Comparison of ENCODE assay signal across 21 cellular contexts in genomic region chr6:3741477-3741871, GRCh38. TPM values are rescaled to one million over a fixed set of nuclear protein-coding genes. Genes with fewer than 3 reads are reported as not detected.
DNase-seq lines count a peak whose midpoint lies in the region; ATAC-seq and TF ChIP-seq lines count a peak whose summit lies in the region.
"Had no signal": no experiment of that assay in that cellular context is flagged by ENCODE, and none has a peak within 500 bp of the region (broad histone marks: within the 10 kb centered on the region; RNA-seq: fewer than 3 reads in every experiment).

No MANE protein-coding gene starts in this region.

- peaks cover 81% of the 10 kb centered on the region for H3K4me1 ChIP-seq in GM23248 (ENCODE audit: insufficient read depth)
- peaks cover 0 to 87% (median 83%) of the 10 kb centered on the region in 4 donors for H3K4me1 ChIP-seq in sigmoid colon
- H3K4me1 ChIP-seq in mesendoderm (ENCODE audit: control insufficient read depth, low read depth, low read length) = no peaks in the 10 kb centered on the region

- H3K9ac ChIP-seq in GM23248 = no peak overlapping the region
- no peak overlapping the region for H3K9ac ChIP-seq in mesendoderm (ENCODE audit: low read length)

- no peaks in the 10 kb centered on the region for H3K27me3 ChIP-seq in GM23248 (replicated peaks; ENCODE audit: insufficient read depth)
- no peaks in the 10 kb centered on the region for H3K27me3 ChIP-seq in sigmoid colon
- no peaks in the 10 kb centered on the region for H3K27me3 ChIP-seq in mesendoderm (ENCODE audit: insufficient read depth, low read length, poor library complexity)
- H3K27me3 ChIP-seq: ovary had no signal

- no peak overlapping the region for H3K27ac Mint-ChIP-seq in mesothelial cell of epicardium
- no peak overlapping the region for H3K27ac Mint-ChIP-seq in stimulated activated naive CD8-positive, alpha-beta T cell treated with anti-CD3 and anti-CD28 coated beads, Interleukin-15, amount 100 ng/mL, for 72 hours
- H3K27ac Mint-ChIP-seq: H9 had no signal

- H3F3A ChIP-seq in GM23248 (ENCODE audit: insufficient read depth) = peaks cover 47% of the 10 kb centered on the region

- H4K20me1 ChIP-seq in GM23248 (ENCODE audit: insufficient read depth) = peaks cover 21% of the 10 kb centered on the region; the same call in 1 of the 2 replicates

- ATAC-seq in stimulated activated naive CD8-positive, alpha-beta T cell treated with anti-CD3 and anti-CD28 coated beads, Interleukin-15, amount 100 ng/mL, for 72 hours = no peak

- H3K27me3 Mint-ChIP-seq in mesothelial cell of epicardium (ENCODE audit: low read depth) = no peaks in the 10 kb centered on the region
- peaks cover 33% of the 10 kb centered on the region for H3K27me3 Mint-ChIP-seq in stimulated activated naive CD8-positive, alpha-beta T cell treated with anti-CD3 and anti-CD28 coated beads, Interleukin-15, amount 100 ng/mL, for 72 hours

- intact Hi-C loops in sigmoid colon (cut with DNase I) = loop anchor here (5.0 kb wide), 1 partner anchor 266 kb away; no protein-coding TSS in a partner anchor

- H3K79me1 ChIP-seq in mesendoderm (ENCODE audit: low read length) = no peaks in the 10 kb centered on the region

- peaks cover 14% of the 10 kb centered on the region for H3K36me3 Mint-ChIP-seq in mesothelial cell of epicardium
- H3K36me3 Mint-ChIP-seq: CD4-positive, alpha-beta memory T cell; immature natural killer cell had no signal

- H2BK120ac ChIP-seq in mesendoderm (ENCODE audit: low read depth, low read length) = no peak overlapping the region

- H2BK15ac ChIP-seq in mesendoderm (replicated peaks; ENCODE audit: low read depth) = no peak overlapping the region

- no peak overlapping the region for H3K23ac ChIP-seq in mesendoderm (ENCODE audit: low read length)

- H3K4me2 ChIP-seq in GM23248 (ENCODE audit: unreplicated experiment) (peak overlapping the region; percentile 87), mesendoderm (ENCODE audit: low read length) (no peak overlapping the region)

- peaks cover 18% of the 10 kb centered on the region for H3K36me3 ChIP-seq in GM23248 (ENCODE audit: low read depth)
- H3K36me3 ChIP-seq in sigmoid colon = peaks cover 1 to 22% (median 5%) of the 10 kb centered on the region in 4 donors
- H3K36me3 ChIP-seq in mesendoderm (ENCODE audit: control insufficient read depth, insufficient read depth, low read length) = no peaks in the 10 kb centered on the region
- H3K36me3 ChIP-seq: ovary had no signal

- no peak overlapping the region for H2AK5ac ChIP-seq in mesendoderm (ENCODE audit: low read length)

- no peaks in the 10 kb centered on the region for H3K9me2 ChIP-seq in GM23248 (ENCODE audit: insufficient read depth)

- H3K4ac ChIP-seq in mesendoderm (ENCODE audit: low read depth, low read length) = no peak overlapping the region

- no peak for TF ChIP-seq CTCF in sigmoid colon (IDR thresholded peaks at IDR 0.05)
- no peak for TF ChIP-seq CTCF in mesothelial cell of epicardium (IDR thresholded peaks at IDR 0.05; ENCODE audit: unreplicated experiment)

- H3K4me3 ChIP-seq in GM23248 (no peak overlapping the region), sigmoid colon (no peak overlapping the region), mesendoderm (ENCODE audit: low read length) (no peak overlapping the region)
- H3K4me3 ChIP-seq: lung, ovary, smooth muscle cell had no signal

- no peaks in the 10 kb centered on the region for H3K9me3 Mint-ChIP-seq in mesothelial cell of epicardium
- no peaks in the 10 kb centered on the region for H3K9me3 Mint-ChIP-seq in stimulated activated naive CD8-positive, alpha-beta T cell treated with anti-CD3 and anti-CD28 coated beads, Interleukin-15, amount 100 ng/mL, for 72 hours
- H3K9me3 Mint-ChIP-seq: CD4-positive, alpha-beta memory T cell; immature natural killer cell had no signal

- H3K79me2 ChIP-seq in GM23248 (ENCODE audit: insufficient read depth) = peaks cover 100% of the 10 kb centered on the region
- H3K79me2 ChIP-seq in mesendoderm (ENCODE audit: control insufficient read depth, insufficient read depth, low read length) = no peaks in the 10 kb centered on the region

- no peak overlapping the region for H3K18ac ChIP-seq in mesendoderm (ENCODE audit: low read length)

- no peak overlapping the region for H4K5ac ChIP-seq in mesendoderm (ENCODE audit: low read length)

- in situ Hi-C loops in GM23248 (cut with MboI) = loop anchor here (10.0 kb wide), 2 partner anchors 143 to 243 kb away; no protein-coding TSS in a partner anchor

- no peak overlapping the region for H2AFZ ChIP-seq in GM23248

- WGBS in GM23248 (ENCODE audit: low coverage in 1 of 2, low lambda C conversion rate in 2 of 2, missing lambda C conversion rate in 2 of 2), 2 experiments = 69 to 76% methylated on average over 13 of the region's 13 CpGs
- 66 to 88% methylated on average over 13 of the region's 13 CpGs for WGBS in sigmoid colon, 2 donors
- WGBS in mesendoderm (ENCODE audit: extremely low coverage, insufficient coverage, low lambda C conversion rate) = no CpG with 5 or more reads among the region's 13 CpGs

- H4K8ac ChIP-seq in mesendoderm (ENCODE audit: low read depth, low read length) = no peak overlapping the region

- H3K9me3 ChIP-seq in GM23248 (ENCODE audit: low read depth) = no peaks in the 10 kb centered on the region
- H3K9me3 ChIP-seq in sigmoid colon = no peaks in the 10 kb centered on the region
- H3K9me3 ChIP-seq: ovary had no signal

- H2BK5ac ChIP-seq in mesendoderm (ENCODE audit: low read length) = no peak overlapping the region

- no peak for TF ChIP-seq EP300 in sigmoid colon (IDR thresholded peaks at IDR 0.05)

- H3K4me1 Mint-ChIP-seq in mesothelial cell of epicardium = peaks cover 34% of the 10 kb centered on the region
- H3K4me1 Mint-ChIP-seq in stimulated activated naive CD8-positive, alpha-beta T cell treated with anti-CD3 and anti-CD28 coated beads, Interleukin-15, amount 100 ng/mL, for 72 hours = peaks cover 22% of the 10 kb centered on the region

- H3K56ac ChIP-seq in mesendoderm (ENCODE audit: low read length) = no peak overlapping the region

- H3K4me3 Mint-ChIP-seq in mesothelial cell of epicardium = no peak overlapping the region
- H3K4me3 Mint-ChIP-seq in stimulated activated naive CD8-positive, alpha-beta T cell treated with anti-CD3 and anti-CD28 coated beads, Interleukin-15, amount 100 ng/mL, for 72 hours = no peak overlapping the region
- H3K4me3 Mint-ChIP-seq: H9 had no signal

- DNase-seq in GM23248 (no peak), NCI-H2029 treated with DMSO at 0.1 percent for 48 hours (lab: John Stamatoyannopoulos, UW) (peak; percentile 55), fibroblast of gingiva (ENCODE audit: low read depth) (peak; percentile 3), sigmoid colon (no peak), mesothelial cell of epicardium (ENCODE audit: low spot score in 2 of 2, unreplicated experiment in 2 of 2) (no peak), putamen (ENCODE audit: low spot score) (no peak), mesendoderm (no peak)
- no peak for DNase-seq in stimulated activated naive CD8-positive, alpha-beta T cell treated with anti-CD3 and anti-CD28 coated beads, Interleukin-15, amount 100 ng/mL, for 72 hours
- DNase-seq: activated CD8-positive, alpha-beta memory T cell treated with anti-CD3 and anti-CD28 coated beads, Interleukin-2, amount 50 U/mL, for 48 hours; activated gamma-delta T cell treated with Interleukin-2 at 50 U/mL for 16 hours; caudate nucleus; CD4-positive, alpha-beta memory T cell; effector CD8-positive, alpha-beta T cell; H9; immature natural killer cell; NCI-H1436 treated with DMSO at 0.1 percent for 48 hours; SIG-M5; stimulated activated CD4-positive, alpha-beta T cell treated with anti-CD3 and anti-CD28 coated beads, Interleukin-4, amount 100 ng/mL, for 24 hours had no signal

- peak overlapping the region; percentile 66 for H3K27ac ChIP-seq in GM23248
- peak overlapping the region in 3 of 4 donors; percentile 10 to 100 (median 99) for H3K27ac ChIP-seq in sigmoid colon
- no peak overlapping the region for H3K27ac ChIP-seq in mesendoderm (ENCODE audit: low read depth, low read length)
- H3K27ac ChIP-seq: ovary had no signal

- TF ChIP-seq POLR2A in sigmoid colon (IDR thresholded peaks at IDR 0.05) = no peak

RNA-seq across cellular contexts. Expression of gene PXDC1, which starts 10.0 kb away (rescaled TPM):
- 167 and 192 TPM in 2 replicates for total RNA-seq in GM23248 (2014; rRNA removed; shearing (Covaris generic))
- 122 and 135 TPM in 2 replicates for polyA plus RNA-seq in GM23248 (2016; fragmentation: Nextera tagmentation; extraction: Ambion mirVana)
- total RNA-seq in sigmoid colon = 100 to 1,000 TPM in 1 of 4 donors, 10 to 100 TPM in 3; 46.7 to 116 (median 75.9) TPM
- 10 to 100 TPM in 1 of 3 donors, 1 to 10 TPM in 2; 9.0 to 22.2 (median 9.1) TPM for polyA plus RNA-seq in sigmoid colon
- total RNA-seq in mesothelial cell of epicardium = 33.1 to 34.5 TPM (median 33.8 TPM) in 3 replicates
- polyA plus RNA-seq in mesendoderm (2013, experiment 1 of 2) = 1.2 TPM
- 1.3 TPM for polyA plus RNA-seq in mesendoderm (2013, experiment 2 of 2)
- polyA plus RNA-seq: CD4-positive, alpha-beta memory T cell; immature natural killer cell had no signal

Comparison
In these comparisons a context has a peak if more than half of its experiments do, and no peak if none do; other contexts are left out.
1. DNase-seq: peak in NCI-H2029 treated with DMSO at 0.1 percent for 48 hours (single experiment) and fibroblast of gingiva (single experiment); none in GM23248 (single experiment), sigmoid colon (single experiment), mesothelial cell of epicardium (0 of 2), stimulated activated naive CD8-positive, alpha-beta T cell treated with anti-CD3 and anti-CD28 coated beads, Interleukin-15, amount 100 ng/mL, for 72 hours (0 of 2), putamen (single experiment) and mesendoderm (single experiment).